Comparison of ENCODE assay signal across 17 cellular contexts in genomic region chr15:25368855-25369254, GRCh38.
"Had no signal": no experiment of that assay in that cellular context is flagged by ENCODE, and none has a peak within 500 bp of the region (broad histone marks: within the 10 kb centered on the region; RNA-seq: fewer than 3 reads in every experiment).

No MANE protein-coding gene starts in this region.

- H3K27me3 ChIP-seq: brain microvascular endothelial cell, transverse colon had no signal

- H3K27ac Mint-ChIP-seq: activated CD4-positive, alpha-beta memory T cell treated with anti-CD3 and anti-CD28 coated beads, Interleukin-2, amount 10 ng/mL, durations not matched to agents 7 days and 5 days; activated T-cell treated with anti-CD3 and anti-CD28 coated beads, Interleukin-2, amount 50 U/mL, for 72 hours; progenitor cell of endocrine pancreas had no signal

- H3K4me3 Mint-ChIP-seq: activated CD4-positive, alpha-beta memory T cell treated with anti-CD3 and anti-CD28 coated beads, Interleukin-2, amount 10 ng/mL, durations not matched to agents 7 days and 5 days; activated T-cell treated with anti-CD3 and anti-CD28 coated beads, Interleukin-2, amount 50 U/mL, for 72 hours; natural killer cell treated with Interleukin-12 subunit alpha and Interleukin-12 subunit beta and Interleukin-15 and Interleukin-18, amount 100 ng/mL, for 72 hours had no signal

- DNase-seq: activated CD4-positive, alpha-beta memory T cell treated with anti-CD3 and anti-CD28 coated beads, Interleukin-2, amount 10 ng/mL, durations not matched to agents 7 days and 5 days; activated naive CD4-positive, alpha-beta T cell; activated T-cell treated with anti-CD3 and anti-CD28 coated beads, Interleukin-2, amount 50 U/mL, for 72 hours; brain microvascular endothelial cell; dermis blood vessel endothelial cell; hippocampal formation; left colon; nucleus accumbens; stimulated activated CD4-positive, alpha-beta T cell treated with anti-CD3 and anti-CD28 coated beads, Interleukin-12 subunit alpha, Interleukin-12 subunit beta, amount 100 ng/mL, for 4 hours; stimulated activated naive CD4-positive, alpha-beta T cell; substantia nigra; T1000; transverse colon had no signal

- H3K9me3 Mint-ChIP-seq: activated CD4-positive, alpha-beta memory T cell treated with anti-CD3 and anti-CD28 coated beads, Interleukin-2, amount 10 ng/mL, durations not matched to agents 7 days and 5 days; natural killer cell treated with Interleukin-12 subunit alpha and Interleukin-12 subunit beta and Interleukin-15 and Interleukin-18, amount 100 ng/mL, for 72 hours had no signal

- H3K27ac ChIP-seq: brain microvascular endothelial cell, transverse colon had no signal

- ATAC-seq: activated T-cell treated with anti-CD3 and anti-CD28 coated beads, Interleukin-2, amount 50 U/mL, for 72 hours; left colon; natural killer cell treated with Interleukin-12 subunit alpha and Interleukin-12 subunit beta and Interleukin-15 and Interleukin-18, amount 100 ng/mL, for 72 hours; sciatic nerve had no signal

- H3K27me3 Mint-ChIP-seq: activated CD4-positive, alpha-beta memory T cell treated with anti-CD3 and anti-CD28 coated beads, Interleukin-2, amount 10 ng/mL, durations not matched to agents 7 days and 5 days; natural killer cell treated with Interleukin-12 subunit alpha and Interleukin-12 subunit beta and Interleukin-15 and Interleukin-18, amount 100 ng/mL, for 72 hours; progenitor cell of endocrine pancreas had no signal

- H3K4me3 ChIP-seq: lung, transverse colon had no signal
